In genomic region chr2:53874401-53874950, GRCh38 we compare ENCODE assay signal across 30 cellular contexts.
"Had no signal": no experiment of that assay in that cellular context is flagged by ENCODE, and none has a peak within 500 bp of the region (broad histone marks: within the 10 kb centered on the region; RNA-seq: fewer than 3 reads in every experiment).

No MANE protein-coding gene starts in this region.

- H3K4me1 Mint-ChIP-seq: activated CD4-positive, alpha-beta T cell treated with anti-CD3 and anti-CD28 coated beads for 36 hours; activated CD4-positive, alpha-beta T cell treated with anti-CD3 and anti-CD28 coated beads, Interleukin-2, amount 10 ng/mL, durations not matched to agents 24 days and 14 days; activated CD8-positive, alpha-beta memory T cell treated with anti-CD3 and anti-CD28 coated beads, Interleukin-2, amount 10 ng/mL, durations not matched to agents 7 days and 5 days; activated naive CD4-positive, alpha-beta T cell treated with anti-CD3 and anti-CD28 coated beads, Interleukin-2, amount 50 U/mL, for 24 hours; activated naive CD8-positive, alpha-beta T cell treated with anti-CD3 and anti-CD28 coated beads for 36 hours; activated naive CD8-positive, alpha-beta T cell treated with anti-CD3 and anti-CD28 coated beads, Interleukin-2, amount 50 U/mL, for 24 hours; activated T-helper 17 cell treated with anti-CD3 and anti-CD28 coated beads, Interleukin-2, amount 50 U/mL, for 72 hours; T-helper 17 cell had no signal

- H3K9me3 Mint-ChIP-seq: activated CD4-positive, alpha-beta memory T cell treated with anti-CD3 and anti-CD28 coated beads for 36 hours; activated CD4-positive, alpha-beta T cell treated with anti-CD3 and anti-CD28 coated beads, Interleukin-2, amount 10 ng/mL, durations not matched to agents 24 days and 14 days; activated naive CD4-positive, alpha-beta T cell treated with anti-CD3 and anti-CD28 coated beads for 36 hours; activated naive CD4-positive, alpha-beta T cell treated with anti-CD3 and anti-CD28 coated beads, Interleukin-2, amount 50 U/mL, for 24 hours; activated naive CD8-positive, alpha-beta T cell treated with anti-CD3 and anti-CD28 coated beads for 36 hours; activated naive CD8-positive, alpha-beta T cell treated with anti-CD3 and anti-CD28 coated beads, Interleukin-2, amount 50 U/mL, for 24 hours; activated T-helper 17 cell treated with anti-CD3 and anti-CD28 coated beads, Interleukin-2, amount 50 U/mL, for 72 hours; T-helper 2 cell treated with Interferon-gamma antibody and Interleukin-4, amounts not matched to agents 5 μg/mL and 100 μg/mL, for 36 hours had no signal

- H3K4me3 ChIP-seq: adrenal gland, body of pancreas, esophagus squamous epithelium had no signal

- H3K27me3 ChIP-seq: adrenal gland, body of pancreas, esophagus squamous epithelium had no signal

- H3K9me3 ChIP-seq: adrenal gland, body of pancreas, esophagus squamous epithelium had no signal

- H3K4me3 Mint-ChIP-seq: activated CD4-positive, alpha-beta memory T cell treated with anti-CD3 and anti-CD28 coated beads for 36 hours; activated CD4-positive, alpha-beta T cell treated with anti-CD3 and anti-CD28 coated beads for 36 hours; activated CD4-positive, alpha-beta T cell treated with anti-CD3 and anti-CD28 coated beads, Interleukin-2, amount 10 ng/mL, durations not matched to agents 24 days and 14 days; activated CD8-positive, alpha-beta memory T cell treated with anti-CD3 and anti-CD28 coated beads, Interleukin-2, amount 10 ng/mL, durations not matched to agents 7 days and 5 days; activated CD8-positive, alpha-beta T cell treated with anti-CD3 and anti-CD28 coated beads, Interleukin-2, amount 10 ng/mL, durations not matched to agents 7 days and 5 days; activated naive CD4-positive, alpha-beta T cell treated with anti-CD3 and anti-CD28 coated beads for 36 hours; activated naive CD4-positive, alpha-beta T cell treated with anti-CD3 and anti-CD28 coated beads, Interleukin-2, amount 50 U/mL, for 24 hours; activated naive CD8-positive, alpha-beta T cell treated with anti-CD3 and anti-CD28 coated beads for 36 hours; activated naive CD8-positive, alpha-beta T cell treated with anti-CD3 and anti-CD28 coated beads, Interleukin-2, amount 50 U/mL, for 24 hours; activated T-helper 17 cell treated with anti-CD3 and anti-CD28 coated beads, Interleukin-2, amount 50 U/mL, for 72 hours; T-helper 17 cell; T-helper 2 cell treated with Interferon-gamma antibody and Interleukin-4, amounts not matched to agents 5 μg/mL and 100 μg/mL, for 36 hours had no signal

- DNase-seq: activated CD4-positive, alpha-beta memory T cell treated with anti-CD3 and anti-CD28 coated beads for 36 hours; activated CD4-positive, alpha-beta T cell treated with anti-CD3 and anti-CD28 coated beads for 36 hours; activated CD4-positive, alpha-beta T cell treated with anti-CD3 and anti-CD28 coated beads, Interleukin-2, amount 10 ng/mL, durations not matched to agents 24 days and 14 days; activated CD4-positive, CD25-positive, alpha-beta regulatory T cell; activated CD4-positive, CD25-positive, alpha-beta regulatory T cell treated with anti-CD3 and anti-CD28 coated beads, Interleukin-2, amount 50 U/mL, for 72 hours; activated CD8-positive, alpha-beta memory T cell treated with anti-CD3 and anti-CD28 coated beads, Interleukin-2, amount 10 ng/mL, durations not matched to agents 7 days and 5 days; activated CD8-positive, alpha-beta memory T cell treated with anti-CD3 and anti-CD28 coated beads, Interleukin-2, amount 50 U/mL, for 4 hours; activated CD8-positive, alpha-beta T cell treated with anti-CD3 and anti-CD28 coated beads, Interleukin-2, amount 10 ng/mL, durations not matched to agents 7 days and 5 days; activated effector memory CD4-positive, alpha-beta T cell treated with anti-CD3 and anti-CD28 coated beads, Interleukin-2, amount 50 U/mL, for 16 hours; activated naive CD4-positive, alpha-beta T cell treated with anti-CD3 and anti-CD28 coated beads for 36 hours; activated naive CD8-positive, alpha-beta T cell treated with anti-CD3 and anti-CD28 coated beads for 36 hours; activated naive CD8-positive, alpha-beta T cell treated with anti-CD3 and anti-CD28 coated beads, Interleukin-2, amount 50 U/mL, for 24 hours; activated T-cell treated with anti-CD3 and anti-CD28 coated beads, Interleukin-2, amount 50 U/mL, for 1 hour; adrenal gland; amygdala; aorta; body of pancreas; caudate nucleus; cortex of kidney; dermis blood vessel endothelial cell; effector CD4-positive, alpha-beta T cell; esophagus squamous epithelium; foreskin melanocyte; head of caudate nucleus; T-helper 17 cell; T1000 had no signal

- ATAC-seq: activated CD4-positive, alpha-beta T cell treated with anti-CD3 and anti-CD28 coated beads for 36 hours; activated CD8-positive, alpha-beta memory T cell treated with anti-CD3 and anti-CD28 coated beads, Interleukin-2, amount 10 ng/mL, durations not matched to agents 7 days and 5 days; activated CD8-positive, alpha-beta T cell treated with anti-CD3 and anti-CD28 coated beads, Interleukin-2, amount 10 ng/mL, durations not matched to agents 7 days and 5 days; activated naive CD8-positive, alpha-beta T cell treated with anti-CD3 and anti-CD28 coated beads, Interleukin-2, amount 50 U/mL, for 24 hours; activated T-helper 17 cell treated with anti-CD3 and anti-CD28 coated beads, Interleukin-2, amount 50 U/mL, for 72 hours; body of pancreas; T-helper 17 cell had no signal

- H3K27ac Mint-ChIP-seq: activated CD4-positive, alpha-beta memory T cell treated with anti-CD3 and anti-CD28 coated beads for 36 hours; activated CD4-positive, alpha-beta T cell treated with anti-CD3 and anti-CD28 coated beads for 36 hours; activated CD4-positive, alpha-beta T cell treated with anti-CD3 and anti-CD28 coated beads, Interleukin-2, amount 10 ng/mL, durations not matched to agents 24 days and 14 days; activated CD8-positive, alpha-beta memory T cell treated with anti-CD3 and anti-CD28 coated beads, Interleukin-2, amount 10 ng/mL, durations not matched to agents 7 days and 5 days; activated CD8-positive, alpha-beta T cell treated with anti-CD3 and anti-CD28 coated beads, Interleukin-2, amount 10 ng/mL, durations not matched to agents 7 days and 5 days; activated naive CD4-positive, alpha-beta T cell treated with anti-CD3 and anti-CD28 coated beads for 36 hours; activated naive CD4-positive, alpha-beta T cell treated with anti-CD3 and anti-CD28 coated beads, Interleukin-2, amount 50 U/mL, for 24 hours; activated naive CD8-positive, alpha-beta T cell treated with anti-CD3 and anti-CD28 coated beads for 36 hours; activated naive CD8-positive, alpha-beta T cell treated with anti-CD3 and anti-CD28 coated beads, Interleukin-2, amount 50 U/mL, for 24 hours; activated T-helper 17 cell treated with anti-CD3 and anti-CD28 coated beads, Interleukin-2, amount 50 U/mL, for 72 hours; T-helper 17 cell; T-helper 2 cell treated with Interferon-gamma antibody and Interleukin-4, amounts not matched to agents 5 μg/mL and 100 μg/mL, for 36 hours had no signal

- H3K27me3 Mint-ChIP-seq: activated CD4-positive, alpha-beta memory T cell treated with anti-CD3 and anti-CD28 coated beads for 36 hours; activated CD4-positive, alpha-beta T cell treated with anti-CD3 and anti-CD28 coated beads for 36 hours; activated CD4-positive, alpha-beta T cell treated with anti-CD3 and anti-CD28 coated beads, Interleukin-2, amount 10 ng/mL, durations not matched to agents 24 days and 14 days; activated CD8-positive, alpha-beta memory T cell treated with anti-CD3 and anti-CD28 coated beads, Interleukin-2, amount 10 ng/mL, durations not matched to agents 7 days and 5 days; activated naive CD4-positive, alpha-beta T cell treated with anti-CD3 and anti-CD28 coated beads, Interleukin-2, amount 50 U/mL, for 24 hours; activated naive CD8-positive, alpha-beta T cell treated with anti-CD3 and anti-CD28 coated beads for 36 hours; activated naive CD8-positive, alpha-beta T cell treated with anti-CD3 and anti-CD28 coated beads, Interleukin-2, amount 50 U/mL, for 24 hours; activated T-helper 17 cell treated with anti-CD3 and anti-CD28 coated beads, Interleukin-2, amount 50 U/mL, for 72 hours; T-helper 17 cell had no signal

- H3K4me1 ChIP-seq: body of pancreas had no signal

- H3K27ac ChIP-seq: adrenal gland, body of pancreas, epithelial cell of prostate, esophagus squamous epithelium had no signal
